8 cellular contexts compared by ENCODE assay signal in genomic region chr22:35582861-35583670, GRCh38. TPM values are rescaled to one million over a fixed set of nuclear protein-coding genes. Genes with fewer than 3 reads are reported as not detected.
DNase-seq lines count a peak whose midpoint lies in the region; ATAC-seq and TF ChIP-seq lines count a peak whose summit lies in the region.

No MANE protein-coding gene starts in this region.

- H3K4me1 ChIP-seq in DOHH2 (ENCODE audit: control insufficient read depth, low read length), result no peaks in the 10 kb centered on the region
- H3K4me1 ChIP-seq in adipocyte (ENCODE audit: control insufficient read depth, insufficient read depth, low read length), result peaks cover 11% of the 10 kb centered on the region
- peaks cover 0 to 29% (median 11%) of the 10 kb centered on the region in 12 donors for H3K4me1 ChIP-seq in heart left ventricle

- H3K36me3 ChIP-seq in DOHH2 (ENCODE audit: control insufficient read depth, low read length), result no peaks in the 10 kb centered on the region
- H3K36me3 ChIP-seq in adipocyte (ENCODE audit: control insufficient read depth, insufficient read depth, low read length, severe bottlenecking), result no peaks in the 10 kb centered on the region
- H3K36me3 ChIP-seq in heart left ventricle, result no peaks in the 10 kb centered on the region

- no peaks in the 10 kb centered on the region for H3F3A ChIP-seq in DOHH2 (ENCODE audit: control insufficient read depth, insufficient read depth)

- no peaks in the 10 kb centered on the region for H3K9me2 ChIP-seq in DOHH2 (replicated peaks; ENCODE audit: control insufficient read depth, low read length)

- 0 out of 2 replicates have a peak, but pooled peaks cover 3% of the 10 kb centered on the region for H3K27me3 ChIP-seq in DOHH2 (ENCODE audit: control insufficient read depth, low read length)
- no peaks in the 10 kb centered on the region for H3K27me3 ChIP-seq in adipocyte (replicated peaks; ENCODE audit: control insufficient read depth, insufficient read depth, low read length)
- no peaks in the 10 kb centered on the region for H3K27me3 ChIP-seq in heart left ventricle

- H3K9ac ChIP-seq in adipocyte (ENCODE audit: low read length), result no peak overlapping the region

- WGBS in heart left ventricle, 4 donors, result 25 to 29% (median 27%) methylated on average over 12 to 13 of the region's 13 CpGs

- H3K9me3 ChIP-seq in DOHH2 (ENCODE audit: control insufficient read depth, insufficient read depth, low read length), result no peaks in the 10 kb centered on the region
- peaks cover 4% of the 10 kb centered on the region for H3K9me3 ChIP-seq in adipocyte (ENCODE audit: control insufficient read depth, low read length)
- peaks cover 0 to 5% (median 0%) of the 10 kb centered on the region in 12 donors for H3K9me3 ChIP-seq in heart left ventricle

- H3K79me2 ChIP-seq in DOHH2 (ENCODE audit: control insufficient read depth, low read length), result no peaks in the 10 kb centered on the region

- no peak for TF ChIP-seq POLR2A in heart left ventricle (IDR thresholded peaks at IDR 0.05)

- no peaks in the 10 kb centered on the region for H4K20me1 ChIP-seq in DOHH2 (ENCODE audit: control insufficient read depth, insufficient read depth, low read depth, low read length)

- H3K27ac ChIP-seq in DOHH2 (ENCODE audit: low read depth, low read length) (no peak overlapping the region), heart left ventricle (peak overlapping the region in 7 of 12 donors; percentile 3 to 64 (median 29))

- peak; percentile 56 for DNase-seq in M059J (ENCODE audit: low read depth)
- DNase-seq in SKM-1 (lab: John Stamatoyannopoulos, UW; ENCODE audit: unreplicated experiment), result peak; percentile 39
- peak; percentile 77 for DNase-seq in adipocyte (ENCODE audit: low read depth)
- DNase-seq in heart left ventricle, result peak in 4 of 5 donors; percentile 47 to 68 (median 63)
- peak; percentile 22 for DNase-seq in pulmonary artery endothelial cell (ENCODE audit: low read depth, low spot score)

- TF ChIP-seq CTCF in DOHH2 (IDR thresholded peaks at IDR 0.05; ENCODE audit: low read depth, low read length, poor library complexity, severe bottlenecking) (peak; percentile 97), heart left ventricle (IDR thresholded peaks at IDR 0.05) (peak; percentile 89 to 97 (median 93))

- H3K4me3 ChIP-seq in DOHH2 (ENCODE audit: low read length), result no peak overlapping the region
- H3K4me3 ChIP-seq in adipocyte (ENCODE audit: low read length), result no peak overlapping the region
- no peak overlapping the region for H3K4me3 ChIP-seq in heart left ventricle

- intact Hi-C loops in heart left ventricle (cut with DNase I), result loop anchor here (1.0 to 5.0 kb wide), 11 partner anchors 131 to 236 kb away; no protein-coding TSS in a partner anchor

- peak in 1 of 4 donors; percentile 16 for ATAC-seq in heart left ventricle
- no peak for ATAC-seq in HG03457 (IDR thresholded peaks at IDR 0.05; ENCODE audit: unreplicated experiment)
- no peak for ATAC-seq in GM18517 (IDR thresholded peaks at IDR 0.05; ENCODE audit: unreplicated experiment)

- no peak overlapping the region for H3K4me2 ChIP-seq in DOHH2 (ENCODE audit: low read length)

RNA-seq across cellular contexts. Expression of gene MB, which starts 34.1 kb away (rescaled TPM):
- 0.30 and 0.94 TPM in 2 replicates for total RNA-seq in M059J (2014; rRNA removed; shearing (Covaris generic))
- total RNA-seq in heart left ventricle (over 10,000 TPM in 7 of 9 donors, 1,000 to 10,000 TPM in 2; 6,950 to 16,840 (median 13,341) TPM), pulmonary artery endothelial cell (not detected in 2 replicates)
- polyA plus RNA-seq in heart left ventricle, result over 10,000 TPM in 1 of 2 donors, 1,000 to 10,000 TPM in 1; 6,181 to 16,360 TPM

RNA-seq across cellular contexts. Expression of gene RASD2, which starts 42.4 kb away (rescaled TPM):
- 1.6 and 2.4 TPM in 2 replicates for total RNA-seq in M059J (2014; rRNA removed; shearing (Covaris generic))
- 10 to 100 TPM in 1 of 9 donors, 1 to 10 TPM in 8; 1.4 to 10.5 (median 5.3) TPM for total RNA-seq in heart left ventricle
- 1 to 10 TPM; 3.7 to 4.8 TPM for polyA plus RNA-seq in heart left ventricle
- total RNA-seq in pulmonary artery endothelial cell, result not detected in 2 replicates

Comparison
In these comparisons a context has a peak if more than half of its experiments do, and no peak if none do; other contexts are left out.
1. DNase-seq: peak in every context shown above with its lines; median percentile 77 in adipocyte; 63 in heart left ventricle; 56 in M059J; 39 in SKM-1; 22 in pulmonary artery endothelial cell.
2. RNA of gene MB, which starts 34.1 kb away (total RNA-seq): 6,950 to 16,840 TPM in heart left ventricle; 0.30 to 0.94 TPM in M059J and not detected in pulmonary artery endothelial cell; every median in the first group is over 1,000 times any median in the second.